In the genomic region with DNA sequence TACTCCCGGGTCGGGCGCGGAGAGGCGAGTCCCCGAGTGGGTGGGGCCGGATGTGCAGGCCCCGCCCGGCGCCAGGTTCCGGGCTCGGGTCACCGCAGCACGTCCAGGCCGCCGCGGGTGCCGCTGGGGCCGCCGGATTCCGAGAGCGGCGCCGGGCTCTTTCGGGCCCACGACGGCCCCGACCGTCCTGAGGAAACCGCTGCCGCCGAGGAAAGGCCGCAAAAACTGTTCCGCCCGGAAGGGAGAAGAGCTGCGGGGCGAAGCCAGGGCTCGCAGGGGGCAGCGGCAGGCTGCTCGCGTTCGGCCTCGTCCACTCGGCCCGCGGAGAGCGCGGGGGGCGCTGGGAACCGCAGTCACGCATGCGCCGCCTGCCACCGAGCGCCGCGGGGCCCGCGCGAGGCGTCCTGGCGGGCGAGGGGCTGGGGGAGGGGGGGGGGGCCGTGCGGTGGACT, we compare ENCODE assay signal across 8 cellular contexts. TPM values are rescaled to one million over a fixed set of nuclear protein-coding genes. Genes with fewer than 3 reads are reported as not detected.
DNase-seq lines count a peak whose midpoint lies in the region; ATAC-seq and FAIRE-seq lines count a peak whose summit lies in the region.

A gene (minus strand): TSS at position 342 of the 452 bp plus-strand sequence. CDS start 718 bp downstream, outside the sequence.

- FAIRE-seq in HTR-8/SVneo (lab: Jason Lieb, UNC) (no peak), RCC 7860 (lab: Jason Lieb, UNC) (no peak)

- intact Hi-C loops in activated T-helper 2 cell treated with anti-CD3 and anti-CD28 coated beads, Interferon-gamma antibody, Interleukin-2, Interleukin-4, amounts not matched to agents 10 μg/mL and 5 μg/mL and 100 μg/mL, durations not matched to agents 14 hours and 24 hours and 36 hours (cut with micrococcal nuclease), result loop anchor here (5.0 kb wide), 1 partner anchor 720 kb away; a partner anchor contains a TSS

- no peaks in the 10 kb centered on the region for H3K27me3 Mint-ChIP-seq in activated T-helper 2 cell treated with anti-CD3 and anti-CD28 coated beads, Interferon-gamma antibody, Interleukin-2, Interleukin-4, amounts not matched to agents 10 μg/mL and 5 μg/mL and 100 μg/mL, durations not matched to agents 14 hours and 24 hours and 36 hours (ENCODE audit: low read depth)
- H3K27me3 Mint-ChIP-seq in natural killer cell treated with Interleukin-12 subunit alpha and Interleukin-12 subunit beta and Interleukin-15 and Interleukin-18, amount 100 ng/mL, for 72 hours, result no peaks in the 10 kb centered on the region

- H3K27ac Mint-ChIP-seq in activated T-helper 2 cell treated with anti-CD3 and anti-CD28 coated beads, Interferon-gamma antibody, Interleukin-2, Interleukin-4, amounts not matched to agents 10 μg/mL and 5 μg/mL and 100 μg/mL, durations not matched to agents 14 hours and 24 hours and 36 hours, result peak within 1 kb of the TSS; percentile 95
- H3K27ac Mint-ChIP-seq in natural killer cell treated with Interleukin-12 subunit alpha and Interleukin-12 subunit beta and Interleukin-15 and Interleukin-18, amount 100 ng/mL, for 72 hours, result peak within 1 kb of the TSS; percentile 95 to 97

- ATAC-seq in GM21381 (IDR thresholded peaks at IDR 0.05; ENCODE audit: unreplicated experiment), result peak; percentile 88
- ATAC-seq in natural killer cell treated with Interleukin-12 subunit alpha and Interleukin-12 subunit beta and Interleukin-15 and Interleukin-18, amount 100 ng/mL, for 72 hours, result peak; percentile 94 to 96

- H3K4me3 Mint-ChIP-seq in activated T-helper 2 cell treated with anti-CD3 and anti-CD28 coated beads, Interferon-gamma antibody, Interleukin-2, Interleukin-4, amounts not matched to agents 10 μg/mL and 5 μg/mL and 100 μg/mL, durations not matched to agents 14 hours and 24 hours and 36 hours (ENCODE audit: low read depth), result peak within 1 kb of the TSS; percentile 87
- H3K4me3 Mint-ChIP-seq in natural killer cell treated with Interleukin-12 subunit alpha and Interleukin-12 subunit beta and Interleukin-15 and Interleukin-18, amount 100 ng/mL, for 72 hours, result peak within 1 kb of the TSS; percentile 98

- peaks cover 43% of the 10 kb centered on the region for H3K4me1 Mint-ChIP-seq in activated T-helper 2 cell treated with anti-CD3 and anti-CD28 coated beads, Interferon-gamma antibody, Interleukin-2, Interleukin-4, amounts not matched to agents 10 μg/mL and 5 μg/mL and 100 μg/mL, durations not matched to agents 14 hours and 24 hours and 36 hours (ENCODE audit: low read depth)
- peaks cover 40 to 41% of the 10 kb centered on the region in 2 donors for H3K4me1 Mint-ChIP-seq in natural killer cell treated with Interleukin-12 subunit alpha and Interleukin-12 subunit beta and Interleukin-15 and Interleukin-18, amount 100 ng/mL, for 72 hours (ENCODE audit: low read depth in 2 of 2)

- H3K9me3 Mint-ChIP-seq in activated T-helper 2 cell treated with anti-CD3 and anti-CD28 coated beads, Interferon-gamma antibody, Interleukin-2, Interleukin-4, amounts not matched to agents 10 μg/mL and 5 μg/mL and 100 μg/mL, durations not matched to agents 14 hours and 24 hours and 36 hours, result no peaks in the 10 kb centered on the region
- no peaks in the 10 kb centered on the region for H3K9me3 Mint-ChIP-seq in natural killer cell treated with Interleukin-12 subunit alpha and Interleukin-12 subunit beta and Interleukin-15 and Interleukin-18, amount 100 ng/mL, for 72 hours

- DNase-seq in DMS 273 treated with DMSO at 0.1 percent for 48 hours (lab: John Stamatoyannopoulos, UW), result peak; percentile 62
- peak; percentile 81 for DNase-seq in HTR-8/SVneo (ENCODE audit: insufficient read length, low spot score)
- DNase-seq in RCC 7860 (ENCODE audit: low spot score), result peak; percentile 74
- peak; percentile 83 for DNase-seq in activated T-helper 2 cell treated with anti-CD3 and anti-CD28 coated beads, Interferon-gamma antibody, Interleukin-2, Interleukin-4, amounts not matched to agents 10 μg/mL and 5 μg/mL and 100 μg/mL, durations not matched to agents 14 hours and 24 hours and 36 hours (ENCODE audit: low spot score)
- peak; percentile 81 for DNase-seq in fibroblast of peridontal ligament (ENCODE audit: extremely low read depth)
- DNase-seq in natural killer cell treated with Interleukin-12 subunit alpha and Interleukin-12 subunit beta and Interleukin-15 and Interleukin-18, amount 100 ng/mL, for 72 hours (ENCODE audit: low spot score), result peak; percentile 92
- peak; percentile 80 for DNase-seq in stimulated activated naive CD4-positive, alpha-beta T cell treated with Interleukin-2 at 50 U/mL for 16 hours (lab: John Stamatoyannopoulos, UW)

- peaks cover 46% of the 10 kb centered on the region for H3K36me3 Mint-ChIP-seq in activated T-helper 2 cell treated with anti-CD3 and anti-CD28 coated beads, Interferon-gamma antibody, Interleukin-2, Interleukin-4, amounts not matched to agents 10 μg/mL and 5 μg/mL and 100 μg/mL, durations not matched to agents 14 hours and 24 hours and 36 hours (ENCODE audit: low read depth)
- peaks cover 10% of the 10 kb centered on the region for H3K36me3 Mint-ChIP-seq in natural killer cell treated with Interleukin-12 subunit alpha and Interleukin-12 subunit beta and Interleukin-15 and Interleukin-18, amount 100 ng/mL, for 72 hours

RNA-seq across cellular contexts. Expression of the gene that starts here (rescaled TPM):
- 6.4 and 7.9 TPM in 2 replicates for total RNA-seq in activated T-helper 2 cell treated with anti-CD3 and anti-CD28 coated beads, Interferon-gamma antibody, Interleukin-2, Interleukin-4, amounts not matched to agents 10 μg/mL and 5 μg/mL and 100 μg/mL, durations not matched to agents 14 hours and 24 hours and 36 hours
- 1 to 10 TPM; 4.5 to 4.7 TPM for total RNA-seq in natural killer cell treated with Interleukin-12 subunit alpha and Interleukin-12 subunit beta and Interleukin-15 and Interleukin-18, amount 100 ng/mL, for 72 hours

Comparison
In these comparisons a context has a peak if more than half of its experiments do, and no peak if none do; other contexts are left out.
1. Peak in every context shown above with its lines: DNase-seq and ATAC-seq.